In genomic region chr3:187679638-187680396, GRCh38 we compare ENCODE assay signal across 8 cellular contexts. TPM values are rescaled to one million over a fixed set of nuclear protein-coding genes. Genes with fewer than 3 reads are reported as not detected.
DNase-seq lines count a peak whose midpoint lies in the region; ATAC-seq and TF ChIP-seq lines count a peak whose summit lies in the region.

No MANE protein-coding gene starts in this region.

- H2AFZ ChIP-seq in PC-3 (ENCODE audit: low read length) (no peak overlapping the region), neural progenitor cell (replicated peaks) (no peak overlapping the region)

- DNase-seq in AG04449 (ENCODE audit: low read depth, low spot score) = no peak
- peak; percentile 46 for DNase-seq in GM19238 (ENCODE audit: insufficient read length, low spot score)
- peak; percentile 78 for DNase-seq in KBM-7
- DNase-seq in PC-3 = peak; percentile 87
- peak; percentile 77 for DNase-seq in activated T-cell treated with anti-CD3 and anti-CD28 coated beads, Interleukin-2, amount 50 U/mL, for 24 hours
- DNase-seq in fibroblast of pulmonary artery (ENCODE audit: low read depth) = peak; percentile 79
- DNase-seq in neural progenitor cell (ENCODE audit: low spot score) = peak; percentile 85
- DNase-seq in stromal cell of bone marrow (ENCODE audit: low read depth) = peak; percentile 49

- H3F3A ChIP-seq in PC-3 (ENCODE audit: low read length, unreplicated experiment) = no peaks in the 10 kb centered on the region
- peaks cover 4% of the 10 kb centered on the region for H3F3A ChIP-seq in neural progenitor cell (ENCODE audit: low read depth)

- H3K36me3 Mint-ChIP-seq in activated T-cell treated with anti-CD3 and anti-CD28 coated beads, Interleukin-2, amount 50 U/mL, for 24 hours (ENCODE audit: low read depth) = no peaks in the 10 kb centered on the region
- no peaks in the 10 kb centered on the region for H3K36me3 Mint-ChIP-seq in neural progenitor cell

- H3K9ac ChIP-seq in PC-3 (ENCODE audit: low read length) (no peak overlapping the region), neural progenitor cell (no peak overlapping the region)

- intact Hi-C loops in PC-3 (cut with micrococcal nuclease) = loop anchor here (1.0 kb wide), 4 partner anchors 34 to 460 kb away; no protein-coding TSS in a partner anchor

- H3K4me1 ChIP-seq in PC-3 (ENCODE audit: insufficient read depth, low read length) (no peaks in the 10 kb centered on the region), neural progenitor cell (no peaks in the 10 kb centered on the region)

- no peaks in the 10 kb centered on the region for H3K79me2 ChIP-seq in PC-3 (ENCODE audit: low read length)
- no peaks in the 10 kb centered on the region for H3K79me2 ChIP-seq in neural progenitor cell (ENCODE audit: low read depth)

- no peaks in the 10 kb centered on the region for H3K9me2 ChIP-seq in PC-3 (replicated peaks; ENCODE audit: low read length)

- TF ChIP-seq CTCF in AG04449 (IDR thresholded peaks at IDR 0.05; ENCODE audit: insufficient read depth, low read length, missing control alignments) (peak; percentile 93), PC-3 (conservative IDR thresholded peaks at IDR 0.05; ENCODE audit: low read depth, low read length) (peak; percentile 92), fibroblast of pulmonary artery (IDR thresholded peaks at IDR 0.05; ENCODE audit: low read length, missing control alignments) (peak; percentile 99), neural progenitor cell (IDR thresholded peaks at IDR 0.05) (peak; percentile 91)

- CTCF ChIA-PET in AG04449 (lab: Yijun Ruan, JAX) (interaction anchor here (0.6 to 24.9 kb wide), 94 partner anchors 8 to 1276 kb away, joined by 3 to 1530 read pairs (median 5); partner anchors contain the start of genes MASP1, RPL39L, RTP2 and RTP4), PC-3 (lab: Charles Lee) (interaction anchor here (0.5 to 1.8 kb wide), 19 partner anchors 9 to 1623 kb away, joined by 3 to 54 read pairs (median 5); no protein-coding TSS in a partner anchor)

- H3K4me2 ChIP-seq in PC-3 (ENCODE audit: low read length) (no peak overlapping the region), neural progenitor cell (no peak overlapping the region)

- no peak overlapping the region for H3K4me3 ChIP-seq in AG04449 (ENCODE audit: low read depth, low read length)
- H3K4me3 ChIP-seq in PC-3 (ENCODE audit: low read length) = no peak overlapping the region
- no peak overlapping the region for H3K4me3 ChIP-seq in fibroblast of pulmonary artery (replicated peaks; ENCODE audit: low read depth, low read length)
- H3K4me3 ChIP-seq in neural progenitor cell = no peak overlapping the region

- in situ Hi-C loops in KBM-7 (cut with MboI; ENCODE audit: low pct_unique_long_range_greater_than_20kb, low sequenced_read_pairs) = loop anchor here (10.0 to 25.0 kb wide), 2 partner anchors 355 to 468 kb away; no protein-coding TSS in a partner anchor

- BruUV-seq in PC-3 (replicated peaks; lab: Mats Ljungman, UMichigan) = no TSS peak

- no peaks in the 10 kb centered on the region for H3K9me3 ChIP-seq in PC-3 (ENCODE audit: low read length)
- no peaks in the 10 kb centered on the region for H3K9me3 ChIP-seq in neural progenitor cell (ENCODE audit: low read depth)

- H3K27ac Mint-ChIP-seq in activated T-cell treated with anti-CD3 and anti-CD28 coated beads, Interleukin-2, amount 50 U/mL, for 24 hours = no peak overlapping the region
- no peak overlapping the region for H3K27ac Mint-ChIP-seq in neural progenitor cell

- peaks cover 85% of the 10 kb centered on the region for H3K27me3 Mint-ChIP-seq in activated T-cell treated with anti-CD3 and anti-CD28 coated beads, Interleukin-2, amount 50 U/mL, for 24 hours
- peaks cover 3% of the 10 kb centered on the region for H3K27me3 Mint-ChIP-seq in neural progenitor cell (ENCODE audit: insufficient read depth, low read depth)

- H3K27me3 ChIP-seq in PC-3 (ENCODE audit: low read length) (peaks cover 41% of the 10 kb centered on the region), neural progenitor cell (no peaks in the 10 kb centered on the region)

- POLR2A ChIA-PET in AG04449 (lab: Yijun Ruan, JAX) (interaction anchor here (1.1 kb wide), 1 partner anchor 361 kb away, joined by 6 read pairs; no protein-coding TSS in a partner anchor), PC-3 (lab: Charles Lee; ENCODE audit: unreplicated experiment) (no interaction called here)

- H3K27ac ChIP-seq in PC-3 (ENCODE audit: low read length) (no peak overlapping the region), neural progenitor cell (no peak overlapping the region)

- H3K36me3 ChIP-seq in PC-3 (ENCODE audit: low read depth, low read length) (no peaks in the 10 kb centered on the region), neural progenitor cell (no peaks in the 10 kb centered on the region)

- no peaks in the 10 kb centered on the region for H4K20me1 ChIP-seq in PC-3 (ENCODE audit: low read length)
- no peaks in the 10 kb centered on the region for H4K20me1 ChIP-seq in neural progenitor cell (ENCODE audit: low read depth)

- H3K4me3 Mint-ChIP-seq in activated T-cell treated with anti-CD3 and anti-CD28 coated beads, Interleukin-2, amount 50 U/mL, for 24 hours = no peak overlapping the region
- no peak overlapping the region for H3K4me3 Mint-ChIP-seq in neural progenitor cell

- peaks cover 10% of the 10 kb centered on the region for H3K4me1 Mint-ChIP-seq in activated T-cell treated with anti-CD3 and anti-CD28 coated beads, Interleukin-2, amount 50 U/mL, for 24 hours (ENCODE audit: low read depth)
- peaks cover 3% of the 10 kb centered on the region for H3K4me1 Mint-ChIP-seq in neural progenitor cell

- peak; percentile 87 for ATAC-seq in PC-3

- H3K9me3 Mint-ChIP-seq in activated T-cell treated with anti-CD3 and anti-CD28 coated beads, Interleukin-2, amount 50 U/mL, for 24 hours = peaks cover 5% of the 10 kb centered on the region
- no peaks in the 10 kb centered on the region for H3K9me3 Mint-ChIP-seq in neural progenitor cell

RNA-seq across cellular contexts. Expression of gene SST, which starts 9.6 kb away (rescaled TPM):
- total RNA-seq in PC-3 (2014; rRNA removed) (not detected in 2 replicates), neural progenitor cell (ENCODE audit: low replicate concordance) (not detected in 2 replicates)

RNA-seq across cellular contexts. Expression of gene RTP2, which starts 22.5 kb away (rescaled TPM):
- total RNA-seq in PC-3 (2014; rRNA removed) = not detected in 2 replicates
- total RNA-seq in neural progenitor cell (ENCODE audit: low replicate concordance) = not detected in 2 replicates
